In genomic region chr11:73401217-73401923, GRCh38 we compare ENCODE assay signal across 26 cellular contexts. TPM values are rescaled to one million over a fixed set of nuclear protein-coding genes. Genes with fewer than 3 reads are reported as not detected.
DNase-seq lines count a peak whose midpoint lies in the region; ATAC-seq, FAIRE-seq and TF ChIP-seq lines count a peak whose summit lies in the region.
"Had no signal": no experiment of that assay in that cellular context is flagged by ENCODE, and none has a peak within 500 bp of the region (broad histone marks: within the 10 kb centered on the region; RNA-seq: fewer than 3 reads in every experiment).

No MANE protein-coding gene starts in this region.

- H3K4me3 ChIP-seq in endothelial cell of umbilical vein (replicated peaks in 1 of 3; ENCODE audit: insufficient read depth in 1 of 3, low read depth in 1 of 3, low read length in 3 of 3) (no peak overlapping the region), osteoblast (ENCODE audit: insufficient read depth, low read length) (no peak overlapping the region)
- H3K4me3 ChIP-seq: MG63, mucosa of descending colon, thoracic aorta had no signal

- H4K20me1 ChIP-seq in endothelial cell of umbilical vein (replicated peaks; ENCODE audit: control insufficient read depth, extremely low read depth, insufficient read depth, low read length), result no peaks in the 10 kb centered on the region
- H4K20me1 ChIP-seq in osteoblast (ENCODE audit: insufficient read depth, low read length), result no peaks in the 10 kb centered on the region

- H3K79me2 ChIP-seq in endothelial cell of umbilical vein (ENCODE audit: control insufficient read depth, insufficient read depth, low read length) (no peaks in the 10 kb centered on the region), osteoblast (ENCODE audit: insufficient read depth, low read length) (no peaks in the 10 kb centered on the region)

- DNase-seq in ELF-1 (ENCODE audit: low read depth, low spot score) (peak; percentile 39), M059J (ENCODE audit: low read depth) (peak; percentile 33), endothelial cell of umbilical vein (ENCODE audit: low read depth, low spot score) (no peak), osteoblast (ENCODE audit: insufficient read length, low spot score, missing footprints) (no peak), substantia nigra (lab: John Stamatoyannopoulos, UW) (no peak)
- DNase-seq: activated CD4-positive, alpha-beta T cell treated with anti-CD3 and anti-CD28 coated beads for 1 hour; activated effector memory CD4-positive, alpha-beta T cell treated with anti-CD3 and anti-CD28 coated beads, Interleukin-2, amount 50 U/mL, for 16 hours; amniotic stem cell; Caco-2; caudate nucleus; EL; erythroblast; IMR-90; MG63; mucosa of descending colon; NCI-H187 treated with DMSO at 0.1 percent for 48 hours; NCI-H446 treated with DMSO at 0.1 percent for 48 hours; occipital lobe; retina; T1000 had no signal

- POLR2A ChIA-PET in endothelial cell of umbilical vein (lab: Charles Lee), result no interaction called here

- H3K9me3 ChIP-seq in endothelial cell of umbilical vein (replicated peaks; ENCODE audit: control insufficient read depth, insufficient read depth, low read length) (no peaks in the 10 kb centered on the region), osteoblast (ENCODE audit: low read depth, low read length) (no peaks in the 10 kb centered on the region)
- H3K9me3 ChIP-seq: Caco-2, MG63, mucosa of descending colon, thoracic aorta had no signal

- no peak overlapping the region for H3K9ac ChIP-seq in endothelial cell of umbilical vein (replicated peaks; ENCODE audit: extremely low read depth, insufficient read depth, low read length)

- intact Hi-C loops in endothelial cell of umbilical vein (cut with micrococcal nuclease), result loop anchor here (5.0 to 10.0 kb wide), 2 partner anchors 223 to 531 kb away; no protein-coding TSS in a partner anchor

- no peaks in the 10 kb centered on the region for H3K9me1 ChIP-seq in endothelial cell of umbilical vein (replicated peaks; ENCODE audit: control insufficient read depth, extremely low read depth, insufficient read depth, low read length)

- peaks cover 2 to 7% of the 10 kb centered on the region in 2 experiments for H3K36me3 ChIP-seq in endothelial cell of umbilical vein (ENCODE audit: control insufficient read depth in 2 of 2, extremely low read depth in 1 of 2, insufficient read depth in 2 of 2, low read length in 2 of 2)
- peaks cover 14% of the 10 kb centered on the region for H3K36me3 ChIP-seq in osteoblast (ENCODE audit: insufficient read depth, low read length)

- TF ChIP-seq CTCF in endothelial cell of umbilical vein (IDR thresholded peaks at IDR 0.05; ENCODE audit: extremely low read depth in 1 of 2, insufficient read depth in 1 of 2, low read depth in 1 of 2, low read length in 2 of 2), result no peak
- TF ChIP-seq CTCF in osteoblast (IDR thresholded peaks at IDR 0.05; ENCODE audit: extremely low read depth, low read depth, low read length), result no peak

- no TSS peak for BruUV-seq in endothelial cell of umbilical vein (replicated peaks; lab: Mats Ljungman, UMichigan)

- dilution Hi-C loops in endothelial cell of umbilical vein (cut with MboI; ENCODE audit: extremely low pct_ligation_motif_present, low sequenced_read_pairs), result no loop called here

- peaks cover 7% of the 10 kb centered on the region for H3K4me1 ChIP-seq in endothelial cell of umbilical vein (ENCODE audit: control insufficient read depth, extremely low read depth, insufficient read depth, low read length)
- peaks cover 33% of the 10 kb centered on the region for H3K4me1 ChIP-seq in osteoblast (ENCODE audit: insufficient read depth, low read length)
- H3K4me1 ChIP-seq: Caco-2 had no signal

- no peak for TF ChIP-seq POLR2A in endothelial cell of umbilical vein (IDR thresholded peaks at IDR 0.05; ENCODE audit: low read depth, low read length)

- H3K4me2 ChIP-seq in endothelial cell of umbilical vein (ENCODE audit: insufficient read depth, low read length) (no peak overlapping the region), osteoblast (ENCODE audit: insufficient read depth, low read length) (no peak overlapping the region)

- no peak for ATAC-seq in GM19397 (IDR thresholded peaks at IDR 0.05; ENCODE audit: unreplicated experiment)
- ATAC-seq in GM19467 (IDR thresholded peaks at IDR 0.05; ENCODE audit: unreplicated experiment), result no peak
- ATAC-seq: left lobe of liver, mucosa of descending colon, SK-N-SH treated with all-trans-retinoic acid at 6 μM for 48 hours had no signal

- no peak overlapping the region for H3K27ac ChIP-seq in endothelial cell of umbilical vein (ENCODE audit: insufficient read depth, low read depth, low read length)
- H3K27ac ChIP-seq in osteoblast (ENCODE audit: low read depth, low read length), result peak overlapping the region; percentile 35
- no peak overlapping the region for H3K27ac ChIP-seq in substantia nigra (ENCODE audit: low read depth, low read length, poor library complexity, severe bottlenecking)
- H3K27ac ChIP-seq: HL-60, thoracic aorta had no signal

- H3K27me3 ChIP-seq in endothelial cell of umbilical vein (ENCODE audit: control insufficient read depth in 2 of 2, insufficient read depth in 2 of 2, low read length in 2 of 2), result no peaks in the 10 kb centered on the region
- no peaks in the 10 kb centered on the region for H3K27me3 ChIP-seq in osteoblast (ENCODE audit: insufficient read depth, low read length)
- H3K27me3 ChIP-seq: MG63 had no signal

- CTCF ChIA-PET in endothelial cell of umbilical vein (lab: Charles Lee), result interaction anchor here (1.3 to 6.4 kb wide), 4 partner anchors 16 to 260 kb away, joined by 3 to 89 read pairs (median 16); no protein-coding TSS in a partner anchor

- FAIRE-seq in endothelial cell of umbilical vein (lab: Jason Lieb, UNC), result no peak

- no peak overlapping the region for H2AFZ ChIP-seq in endothelial cell of umbilical vein (ENCODE audit: low read depth, low read length)
- H2AFZ ChIP-seq in osteoblast (ENCODE audit: low read length), result no peak overlapping the region

TF ChIP-seq in endothelial cell of umbilical vein, 7 proteins besides CTCF, POLR2A, EP300 and RAD21:
- TF ChIP-seq POLR2AphosphoS5 (IDR thresholded peaks at IDR 0.05; ENCODE audit: insufficient read depth, low read depth, low read length) (peak; percentile 17), GATA2 (IDR thresholded peaks at IDR 0.05; ENCODE audit: insufficient read depth, insufficient read length, low read depth, low read length) (no peak)

RNA-seq across cellular contexts. Expression of gene RELT, which starts 25.2 kb away (rescaled TPM):
- total RNA-seq in M059J (2014; rRNA removed; shearing (Covaris generic)), result 6.6 and 10.8 TPM in 2 replicates
- 12.6 and 13.1 TPM in 2 replicates for total RNA-seq in endothelial cell of umbilical vein
- 6.7 and 8.2 TPM in 2 replicates for polyA plus RNA-seq in endothelial cell of umbilical vein
- 4.0 and 5.0 TPM in 2 replicates for polyA plus RNA-seq in endothelial cell of umbilical vein (2011; cell fraction: cytosol; rRNA removed)
- polyA plus RNA-seq in endothelial cell of umbilical vein (2011; cell fraction: nucleus; rRNA removed), result 20.8 and 21.9 TPM in 2 replicates
- 6.5 and 8.8 TPM in 2 replicates for polyA plus RNA-seq in endothelial cell of umbilical vein (2012)
- polyA minus RNA-seq in endothelial cell of umbilical vein, result 6.7 and 6.8 TPM in 2 replicates
- 8.7 TPM for polyA minus RNA-seq in endothelial cell of umbilical vein (2011; cell fraction: cytosol; rRNA and poly(A)+ RNA removed)
- 9.9 and 12.0 TPM in 2 replicates for polyA minus RNA-seq in endothelial cell of umbilical vein (2011; cell fraction: nucleus; rRNA and poly(A)+ RNA removed)
- 2.9 and 4.0 TPM in 2 replicates for total RNA-seq in osteoblast

Comparison
In these comparisons a context has a peak if more than half of its experiments do, and no peak if none do; other contexts are left out.
1. DNase-seq: peak in ELF-1 (single experiment) and M059J (single experiment); none in endothelial cell of umbilical vein (single experiment), osteoblast (single experiment) and substantia nigra (0 of 49).